In the genomic region with DNA sequence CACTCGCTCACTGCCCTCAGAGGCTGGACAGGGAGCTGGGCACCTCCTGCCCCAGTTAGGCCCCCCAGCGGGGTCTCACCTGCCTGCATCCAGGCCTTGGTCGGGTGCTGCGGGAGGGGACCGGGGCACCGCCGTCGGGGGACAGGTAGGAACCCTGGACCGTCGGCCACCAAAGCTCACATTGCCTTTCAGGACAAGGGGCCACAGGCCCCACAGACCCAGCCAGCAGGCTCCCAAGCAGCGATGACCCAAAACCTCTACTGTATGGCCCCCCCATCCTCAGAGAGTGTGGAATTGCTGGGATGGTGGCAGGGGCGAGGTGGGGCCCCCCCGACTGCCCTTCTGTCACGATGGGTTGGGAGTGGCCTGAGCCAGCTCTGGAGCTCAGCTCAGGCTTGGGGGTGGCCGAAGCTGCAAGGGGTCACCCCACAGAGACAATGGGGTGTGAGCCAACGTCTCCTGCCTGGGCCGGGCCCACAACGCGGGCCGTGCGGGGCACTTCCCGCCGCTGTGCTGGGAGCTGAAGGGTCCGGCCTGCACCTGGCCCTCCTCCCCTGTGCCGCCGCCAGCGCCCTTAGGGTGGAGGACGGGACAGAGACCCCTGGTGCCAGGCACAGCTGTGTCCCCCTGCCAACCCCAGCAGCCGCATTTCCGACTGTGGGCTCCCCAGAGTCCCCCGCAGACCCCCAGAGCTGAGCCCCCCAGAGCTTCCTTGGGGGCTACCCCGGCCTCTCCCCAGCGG, we compare ENCODE assay signal across 1 cellular context.
TF ChIP-seq lines count a peak whose summit lies in the region.

No MANE protein-coding gene starts in this region.

TF ChIP-seq in HepG2, 621 proteins besides CTCF, POLR2A, EP300 and RAD21:
- no peak for TF ChIP-seq MEIS1 (CRISPR knock-in tag; IDR thresholded peaks at IDR 0.05; ENCODE audit: borderline replicate concordance)
